In the genomic region with DNA sequence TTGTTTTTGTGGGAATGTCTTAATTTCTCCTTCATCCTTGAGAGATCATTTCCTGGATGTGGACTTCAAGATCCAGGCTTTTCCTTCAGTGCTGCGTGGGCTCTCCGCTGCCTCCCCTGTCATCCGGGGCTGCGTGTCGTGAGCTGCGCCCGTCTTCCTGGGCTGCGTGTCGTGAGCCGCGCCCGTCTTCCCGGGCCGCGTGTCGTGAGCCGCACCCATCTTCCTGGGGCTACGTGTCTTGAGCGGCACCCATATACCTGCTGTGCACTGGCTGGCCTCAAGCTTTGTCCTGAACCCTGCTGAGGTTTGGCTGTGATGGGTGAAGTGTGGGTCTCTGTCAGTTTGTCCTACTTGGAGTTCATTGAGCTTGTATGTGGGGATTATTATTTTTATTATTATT, we compare ENCODE assay signal across 20 cellular contexts.
"Had no signal": no experiment of that assay in that cellular context is flagged by ENCODE, and none has a peak within 500 bp of the region (broad histone marks: within the 10 kb centered on the region; RNA-seq: fewer than 3 reads in every experiment).

No MANE protein-coding gene starts in this region.

- DNase-seq: activated CD4-positive, alpha-beta memory T cell treated with anti-CD3 and anti-CD28 coated beads for 36 hours; activated CD4-positive, alpha-beta T cell treated with anti-CD3 and anti-CD28 coated beads, Interleukin-2, amount 10 ng/mL, durations not matched to agents 7 days and 5 days; activated CD4-positive, CD25-positive, alpha-beta regulatory T cell; activated CD8-positive, alpha-beta memory T cell treated with anti-CD3 and anti-CD28 coated beads for 24 hours; activated effector memory CD4-positive, alpha-beta T cell treated with anti-CD3 and anti-CD28 coated beads, Interleukin-2, amount 50 U/mL, for 16 hours; activated naive CD4-positive, alpha-beta T cell treated with anti-CD3 and anti-CD28 coated beads for 36 hours; activated naive CD8-positive, alpha-beta T cell treated with anti-CD3 and anti-CD28 coated beads, Interleukin-2, amount 10 ng/mL, durations not matched to agents 7 days and 5 days; activated T-cell treated with anti-CD3 and anti-CD28 coated beads, Interleukin-2, amount 50 U/mL, for 4 hours; adrenal gland; anterior cingulate cortex; Kasumi-1; NCI-H1105 treated with DMSO at 0.1 percent for 48 hours; NCI-H1436 treated with DMSO at 0.1 percent for 48 hours; NCI-H187; NCI-H2081; NCI-H446; NCI-H524; PC-3; SHP77 treated with DMSO at 0.1 percent for 48 hours had no signal

- H3K27ac ChIP-seq: adrenal gland had no signal

- H3K27me3 ChIP-seq: adrenal gland had no signal

- H3K36me3 ChIP-seq: adrenal gland had no signal

- H3K4me3 ChIP-seq: adrenal gland had no signal

- ATAC-seq: activated T-cell treated with anti-CD3 and anti-CD28 coated beads, Interleukin-2, amount 50 U/mL, for 4 hours; PC-3 had no signal

- H3K9me3 ChIP-seq: adrenal gland had no signal

- H3K9me3 Mint-ChIP-seq: activated T-cell treated with anti-CD3 and anti-CD28 coated beads, Interleukin-2, amount 50 U/mL, for 4 hours had no signal

- H3K27me3 Mint-ChIP-seq: activated CD4-positive, alpha-beta memory T cell treated with anti-CD3 and anti-CD28 coated beads for 36 hours; activated CD4-positive, alpha-beta T cell treated with anti-CD3 and anti-CD28 coated beads, Interleukin-2, amount 10 ng/mL, durations not matched to agents 7 days and 5 days; activated naive CD8-positive, alpha-beta T cell treated with anti-CD3 and anti-CD28 coated beads, Interleukin-2, amount 10 ng/mL, durations not matched to agents 7 days and 5 days had no signal

- H3K4me3 Mint-ChIP-seq: activated CD4-positive, alpha-beta memory T cell treated with anti-CD3 and anti-CD28 coated beads for 36 hours; activated CD4-positive, alpha-beta T cell treated with anti-CD3 and anti-CD28 coated beads, Interleukin-2, amount 10 ng/mL, durations not matched to agents 7 days and 5 days; activated naive CD4-positive, alpha-beta T cell treated with anti-CD3 and anti-CD28 coated beads for 36 hours; activated naive CD8-positive, alpha-beta T cell treated with anti-CD3 and anti-CD28 coated beads, Interleukin-2, amount 10 ng/mL, durations not matched to agents 7 days and 5 days; activated T-cell treated with anti-CD3 and anti-CD28 coated beads, Interleukin-2, amount 50 U/mL, for 4 hours; T-helper 1 cell treated with Interleukin-12 subunit alpha and Interleukin-12 subunit beta and Interleukin-4 antibody, amounts not matched to agents 30 μg/mL and 1 μg/mL, for 36 hours had no signal

- H3K27ac Mint-ChIP-seq: activated CD4-positive, alpha-beta memory T cell treated with anti-CD3 and anti-CD28 coated beads for 36 hours; activated CD4-positive, alpha-beta T cell treated with anti-CD3 and anti-CD28 coated beads, Interleukin-2, amount 10 ng/mL, durations not matched to agents 7 days and 5 days; activated naive CD4-positive, alpha-beta T cell treated with anti-CD3 and anti-CD28 coated beads for 36 hours; activated naive CD8-positive, alpha-beta T cell treated with anti-CD3 and anti-CD28 coated beads, Interleukin-2, amount 10 ng/mL, durations not matched to agents 7 days and 5 days; T-helper 1 cell treated with Interleukin-12 subunit alpha and Interleukin-12 subunit beta and Interleukin-4 antibody, amounts not matched to agents 30 μg/mL and 1 μg/mL, for 36 hours had no signal

- H3K4me1 Mint-ChIP-seq: activated CD4-positive, alpha-beta T cell treated with anti-CD3 and anti-CD28 coated beads, Interleukin-2, amount 10 ng/mL, durations not matched to agents 7 days and 5 days; activated naive CD8-positive, alpha-beta T cell treated with anti-CD3 and anti-CD28 coated beads, Interleukin-2, amount 10 ng/mL, durations not matched to agents 7 days and 5 days had no signal
